23 cellular contexts compared by ENCODE assay signal in genomic region chr2:177204417-177204816, GRCh38.
"Had no signal": no experiment of that assay in that cellular context is flagged by ENCODE, and none has a peak within 500 bp of the region (broad histone marks: within the 10 kb centered on the region; RNA-seq: fewer than 3 reads in every experiment).

No MANE protein-coding gene starts in this region.

- H3K4me1 ChIP-seq: gastrocnemius medialis, lower lobe of right lung, pancreas, transverse colon had no signal

- DNase-seq: activated CD4-positive, alpha-beta T cell treated with anti-CD3 and anti-CD28 coated beads for 4 hours; activated CD4-positive, alpha-beta T cell treated with anti-CD3 and anti-CD28 coated beads, Interleukin-2, amount 50 U/mL, for 48 hours; activated CD4-positive, CD25-positive, alpha-beta regulatory T cell; activated CD8-positive, alpha-beta memory T cell treated with anti-CD3 and anti-CD28 coated beads, Interleukin-2, amount 50 U/mL, for 48 hours; activated effector memory CD4-positive, alpha-beta T cell treated with Interleukin-2 at 50 U/mL for 16 hours; activated naive CD4-positive, alpha-beta T cell treated with anti-CD3 and anti-CD28 coated beads for 36 hours; activated naive CD8-positive, alpha-beta T cell treated with anti-CD3 and anti-CD28 coated beads, Interleukin-2, amount 10 ng/mL, durations not matched to agents 7 days and 5 days; activated T-cell treated with anti-CD3 and anti-CD28 coated beads, Interleukin-2, amount 50 U/mL, for 48 hours; amniotic stem cell; endodermal cell; esophagus squamous epithelium; gastrocnemius medialis; hippocampal formation; kidney; lower lobe of right lung; natural killer cell; pancreas; right cardiac atrium; stimulated activated CD4-positive, alpha-beta T cell treated with anti-CD3 and anti-CD28 coated beads, Interleukin-4, amount 100 ng/mL, for 4 hours; T-helper 9 cell; transverse colon had no signal

- H3K9me3 Mint-ChIP-seq: activated naive CD4-positive, alpha-beta T cell treated with anti-CD3 and anti-CD28 coated beads for 36 hours; activated naive CD8-positive, alpha-beta T cell treated with anti-CD3 and anti-CD28 coated beads, Interleukin-2, amount 10 ng/mL, durations not matched to agents 7 days and 5 days; natural killer cell; stimulated activated naive CD8-positive, alpha-beta T cell treated with anti-CD3 and anti-CD28 coated beads, Interleukin-15, Interleukin-2, amounts not matched to agents 100 ng/mL and 50 ng/mL, for 24 hours had no signal

- H3K4me3 Mint-ChIP-seq: activated naive CD4-positive, alpha-beta T cell treated with anti-CD3 and anti-CD28 coated beads for 36 hours; activated naive CD8-positive, alpha-beta T cell treated with anti-CD3 and anti-CD28 coated beads, Interleukin-2, amount 10 ng/mL, durations not matched to agents 7 days and 5 days; endodermal cell; natural killer cell; stimulated activated naive CD8-positive, alpha-beta T cell treated with anti-CD3 and anti-CD28 coated beads, Interleukin-15, Interleukin-2, amounts not matched to agents 100 ng/mL and 50 ng/mL, for 24 hours had no signal

- H3K36me3 Mint-ChIP-seq: natural killer cell had no signal

- ATAC-seq: gastrocnemius medialis, lower lobe of right lung, natural killer cell, pancreas, right cardiac atrium had no signal

- H3K27ac Mint-ChIP-seq: activated naive CD4-positive, alpha-beta T cell treated with anti-CD3 and anti-CD28 coated beads for 36 hours; activated naive CD8-positive, alpha-beta T cell treated with anti-CD3 and anti-CD28 coated beads, Interleukin-2, amount 10 ng/mL, durations not matched to agents 7 days and 5 days; endodermal cell; natural killer cell; stimulated activated naive CD8-positive, alpha-beta T cell treated with anti-CD3 and anti-CD28 coated beads, Interleukin-15, Interleukin-2, amounts not matched to agents 100 ng/mL and 50 ng/mL, for 24 hours had no signal

- H3K27ac ChIP-seq: coronary artery, esophagus squamous epithelium, gastrocnemius medialis, lower lobe of right lung, pancreas, transverse colon had no signal

- H3K27me3 Mint-ChIP-seq: activated naive CD8-positive, alpha-beta T cell treated with anti-CD3 and anti-CD28 coated beads, Interleukin-2, amount 10 ng/mL, durations not matched to agents 7 days and 5 days; stimulated activated naive CD8-positive, alpha-beta T cell treated with anti-CD3 and anti-CD28 coated beads, Interleukin-15, Interleukin-2, amounts not matched to agents 100 ng/mL and 50 ng/mL, for 24 hours had no signal

- H3K4me3 ChIP-seq: coronary artery, esophagus squamous epithelium, gastrocnemius medialis, lower lobe of right lung, pancreas, transverse colon had no signal

- H3K36me3 ChIP-seq: esophagus squamous epithelium, gastrocnemius medialis, lower lobe of right lung, pancreas, transverse colon had no signal

- H3K4me1 Mint-ChIP-seq: natural killer cell had no signal

- H3K9me3 ChIP-seq: esophagus squamous epithelium, gastrocnemius medialis, lower lobe of right lung, pancreas, transverse colon had no signal

- H3K27me3 ChIP-seq: esophagus squamous epithelium, gastrocnemius medialis, pancreas, transverse colon had no signal
